ENCODE assay signal across 13 cellular contexts in the genomic region with DNA sequence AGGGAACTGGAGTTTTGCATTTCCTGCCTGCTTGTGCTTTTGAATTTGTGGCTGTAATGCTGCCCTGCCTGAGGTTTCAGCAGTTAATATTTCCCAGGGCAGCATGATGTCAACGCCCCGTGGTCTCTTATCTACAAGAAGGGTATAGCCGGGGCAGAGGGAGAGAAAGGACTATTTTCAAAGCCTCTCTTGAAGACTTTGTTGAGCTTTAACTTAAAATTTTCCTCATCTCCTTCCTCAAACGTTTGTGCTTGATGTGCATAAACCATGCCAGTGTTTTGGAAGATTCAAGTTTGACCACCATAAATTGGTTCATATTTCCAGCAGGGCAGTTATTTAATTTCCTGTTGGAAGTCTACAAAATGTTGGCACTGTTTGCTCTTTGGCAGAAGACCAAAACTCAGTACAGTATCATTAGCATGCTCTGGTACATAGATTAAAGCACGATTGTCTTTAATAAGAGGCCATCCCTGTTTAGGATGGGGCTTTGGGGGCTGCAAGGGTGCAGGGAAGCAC. TPM values are rescaled to one million over a fixed set of nuclear protein-coding genes. Genes with fewer than 3 reads are reported as not detected.
DNase-seq lines count a peak whose midpoint lies in the region; ATAC-seq and TF ChIP-seq lines count a peak whose summit lies in the region.
"Had no signal": no experiment of that assay in that cellular context is flagged by ENCODE, and none has a peak within 500 bp of the region (broad histone marks: within the 10 kb centered on the region; RNA-seq: fewer than 3 reads in every experiment).

No MANE protein-coding gene starts in this region.

- no peak overlapping the region for H2BK120ac ChIP-seq in mesenchymal stem cell (ENCODE audit: low read depth, low read length)

- no peak overlapping the region for H3K4ac ChIP-seq in mesenchymal stem cell (ENCODE audit: low read depth in 1 of 2, low read length in 2 of 2)

- peaks cover 23% of the 10 kb centered on the region for H3K79me1 ChIP-seq in mesenchymal stem cell (replicated peaks; ENCODE audit: low read length, poor library complexity, severe bottlenecking)

- H3K14ac ChIP-seq in mesenchymal stem cell (ENCODE audit: low read length in 2 of 2), result no peak overlapping the region

- no peak overlapping the region for H2BK15ac ChIP-seq in mesenchymal stem cell (ENCODE audit: low read depth, poor library complexity, severe bottlenecking)

- H3K23ac ChIP-seq in mesenchymal stem cell (ENCODE audit: low read length in 2 of 2), result no peak overlapping the region

- peak overlapping the region; percentile 88 for H3K27ac ChIP-seq in mesenchymal stem cell (ENCODE audit: low read length, poor library complexity, severe bottlenecking)
- H3K27ac ChIP-seq: gastroesophageal sphincter had no signal

- no peak overlapping the region for H4K8ac ChIP-seq in mesenchymal stem cell (ENCODE audit: low read length)

- H3K27me3 Mint-ChIP-seq in Calu3 (ENCODE audit: unreplicated experiment) (no peaks in the 10 kb centered on the region), WTC11 (ENCODE audit: low read depth) (no peaks in the 10 kb centered on the region)
- peaks cover 4% of the 10 kb centered on the region for H3K27me3 Mint-ChIP-seq in activated naive CD4-positive, alpha-beta T cell treated with anti-CD3 and anti-CD28 coated beads, Interleukin-2, amount 10 ng/mL, durations not matched to agents 7 days and 5 days
- H3K27me3 Mint-ChIP-seq in activated T-helper 1 cell treated with anti-CD3 and anti-CD28 coated beads, Interleukin-12 subunit alpha, Interleukin-12 subunit beta, Interleukin-2, Interleukin-4 antibody, amounts not matched to agents 30 ng/mL and 10 ng/mL and 1 ng/mL, durations not matched to agents 14 hours and 24 hours and 36 hours (ENCODE audit: insufficient read depth), result peaks cover 7% of the 10 kb centered on the region

- H3K4me3 Mint-ChIP-seq in Calu3 (ENCODE audit: low read depth, unreplicated experiment) (peak overlapping the region; percentile 53), WTC11 (no peak overlapping the region)
- no peak overlapping the region for H3K4me3 Mint-ChIP-seq in activated naive CD4-positive, alpha-beta T cell treated with anti-CD3 and anti-CD28 coated beads, Interleukin-2, amount 10 ng/mL, durations not matched to agents 7 days and 5 days
- H3K4me3 Mint-ChIP-seq in activated T-helper 1 cell treated with anti-CD3 and anti-CD28 coated beads, Interleukin-12 subunit alpha, Interleukin-12 subunit beta, Interleukin-2, Interleukin-4 antibody, amounts not matched to agents 30 ng/mL and 10 ng/mL and 1 ng/mL, durations not matched to agents 14 hours and 24 hours and 36 hours, result no peak overlapping the region
- H3K4me3 Mint-ChIP-seq: activated T-cell treated with anti-CD3 and anti-CD28 coated beads, Interleukin-2, amount 50 U/mL, for 24 hours; CD4-positive, CD25-positive, alpha-beta regulatory T cell had no signal

- H4K91ac ChIP-seq in mesenchymal stem cell (ENCODE audit: low read length), result no peak overlapping the region

- WGBS in mesenchymal stem cell, result 56% methylated on average over 5 of the region's 5 CpGs

- CTCF ChIA-PET in Calu3 (lab: Charles Lee) (interaction anchor here (1.5 kb wide), 1 partner anchor 79 kb away, joined by 4 read pairs; no protein-coding TSS in a partner anchor), WTC11 (lab: Charles Lee) (no interaction called here)
- CTCF ChIA-PET in activated naive CD4-positive, alpha-beta T cell treated with anti-CD3 and anti-CD28 coated beads, Interleukin-2, amount 10 ng/mL, durations not matched to agents 7 days and 5 days (lab: Charles Lee), result no interaction called here

- no peak overlapping the region for H2AFZ ChIP-seq in mesenchymal stem cell (ENCODE audit: low read depth, low read length)

- TF ChIP-seq CTCF in Calu3 (IDR thresholded peaks at IDR 0.05; ENCODE audit: unreplicated experiment) (no peak), WTC11 (IDR thresholded peaks at IDR 0.05) (no peak)

- peak overlapping the region; percentile 78 for H2AK5ac ChIP-seq in mesenchymal stem cell (ENCODE audit: low read length, severe bottlenecking)

- H3K27ac Mint-ChIP-seq in Calu3 (ENCODE audit: unreplicated experiment) (peak overlapping the region; percentile 51), WTC11 (peak overlapping the region; percentile 96; the same call in 1 of the 2 replicates)
- H3K27ac Mint-ChIP-seq in activated naive CD4-positive, alpha-beta T cell treated with anti-CD3 and anti-CD28 coated beads, Interleukin-2, amount 10 ng/mL, durations not matched to agents 7 days and 5 days, result no peak overlapping the region
- H3K27ac Mint-ChIP-seq in activated T-helper 1 cell treated with anti-CD3 and anti-CD28 coated beads, Interleukin-12 subunit alpha, Interleukin-12 subunit beta, Interleukin-2, Interleukin-4 antibody, amounts not matched to agents 30 ng/mL and 10 ng/mL and 1 ng/mL, durations not matched to agents 14 hours and 24 hours and 36 hours, result no peak overlapping the region
- H3K27ac Mint-ChIP-seq: activated T-cell treated with anti-CD3 and anti-CD28 coated beads, Interleukin-2, amount 50 U/mL, for 24 hours; CD4-positive, CD25-positive, alpha-beta regulatory T cell had no signal

- no peak overlapping the region for H2BK12ac ChIP-seq in mesenchymal stem cell (ENCODE audit: low read length in 2 of 2)

- POLR2A ChIA-PET in WTC11 (lab: Charles Lee), result no interaction called here

- H3K36me3 Mint-ChIP-seq in Calu3 (ENCODE audit: insufficient read depth, unreplicated experiment) (peaks cover 6% of the 10 kb centered on the region), WTC11 (peaks cover 42% of the 10 kb centered on the region)
- no peaks in the 10 kb centered on the region for H3K36me3 Mint-ChIP-seq in activated naive CD4-positive, alpha-beta T cell treated with anti-CD3 and anti-CD28 coated beads, Interleukin-2, amount 10 ng/mL, durations not matched to agents 7 days and 5 days
- no peaks in the 10 kb centered on the region for H3K36me3 Mint-ChIP-seq in activated T-helper 1 cell treated with anti-CD3 and anti-CD28 coated beads, Interleukin-12 subunit alpha, Interleukin-12 subunit beta, Interleukin-2, Interleukin-4 antibody, amounts not matched to agents 30 ng/mL and 10 ng/mL and 1 ng/mL, durations not matched to agents 14 hours and 24 hours and 36 hours (ENCODE audit: low read depth)
- H3K36me3 Mint-ChIP-seq: CD4-positive, CD25-positive, alpha-beta regulatory T cell had no signal

- H3K4me2 ChIP-seq in mesenchymal stem cell (ENCODE audit: low read length, poor library complexity, severe bottlenecking), result peak overlapping the region; percentile 32

- peaks cover 0 to 4% of the 10 kb centered on the region in 2 experiments for H3K36me3 ChIP-seq in mesenchymal stem cell (ENCODE audit: control insufficient read depth in 1 of 2, insufficient read depth in 2 of 2, low read depth in 1 of 2, low read length in 2 of 2)
- H3K36me3 ChIP-seq: gastroesophageal sphincter had no signal

- H3K4me1 Mint-ChIP-seq in Calu3 (ENCODE audit: low read depth, unreplicated experiment) (peaks cover 87% of the 10 kb centered on the region), WTC11 (peaks cover 56% of the 10 kb centered on the region)
- no peaks in the 10 kb centered on the region for H3K4me1 Mint-ChIP-seq in activated naive CD4-positive, alpha-beta T cell treated with anti-CD3 and anti-CD28 coated beads, Interleukin-2, amount 10 ng/mL, durations not matched to agents 7 days and 5 days
- H3K4me1 Mint-ChIP-seq in activated T-helper 1 cell treated with anti-CD3 and anti-CD28 coated beads, Interleukin-12 subunit alpha, Interleukin-12 subunit beta, Interleukin-2, Interleukin-4 antibody, amounts not matched to agents 30 ng/mL and 10 ng/mL and 1 ng/mL, durations not matched to agents 14 hours and 24 hours and 36 hours (ENCODE audit: low read depth), result no peaks in the 10 kb centered on the region
- H3K4me1 Mint-ChIP-seq: CD4-positive, CD25-positive, alpha-beta regulatory T cell had no signal

- no peaks in the 10 kb centered on the region for H3K27me3 ChIP-seq in mesenchymal stem cell (ENCODE audit: control insufficient read depth in 1 of 2, insufficient read depth in 1 of 2, low read length in 2 of 2)
- H3K27me3 ChIP-seq: gastroesophageal sphincter had no signal

- H3K9me3 Mint-ChIP-seq in Calu3 (ENCODE audit: low read depth, unreplicated experiment) (no peaks in the 10 kb centered on the region), WTC11 (peaks cover 28% of the 10 kb centered on the region)
- no peaks in the 10 kb centered on the region for H3K9me3 Mint-ChIP-seq in activated naive CD4-positive, alpha-beta T cell treated with anti-CD3 and anti-CD28 coated beads, Interleukin-2, amount 10 ng/mL, durations not matched to agents 7 days and 5 days
- H3K9me3 Mint-ChIP-seq in activated T-helper 1 cell treated with anti-CD3 and anti-CD28 coated beads, Interleukin-12 subunit alpha, Interleukin-12 subunit beta, Interleukin-2, Interleukin-4 antibody, amounts not matched to agents 30 ng/mL and 10 ng/mL and 1 ng/mL, durations not matched to agents 14 hours and 24 hours and 36 hours, result no peaks in the 10 kb centered on the region

- no peak overlapping the region for H3K9ac ChIP-seq in mesenchymal stem cell (ENCODE audit: low read length)

- H3K4me3 ChIP-seq in mesenchymal stem cell (ENCODE audit: insufficient read depth in 1 of 2, low read depth in 1 of 2, low read length in 2 of 2), result no peak overlapping the region
- H3K4me3 ChIP-seq: gastroesophageal sphincter, GM12878 had no signal

- BruUV-seq in Calu3 (replicated peaks; lab: Mats Ljungman, UMichigan), result no TSS peak

- no peak overlapping the region for H3K18ac ChIP-seq in mesenchymal stem cell (ENCODE audit: low read depth in 1 of 2, low read length in 2 of 2)

- H2BK5ac ChIP-seq in mesenchymal stem cell (ENCODE audit: low read depth, low read length, poor library complexity, severe bottlenecking), result no peak overlapping the region

- no peaks in the 10 kb centered on the region for H3K9me3 ChIP-seq in mesenchymal stem cell (ENCODE audit: control insufficient read depth, low read length)
- H3K9me3 ChIP-seq: gastroesophageal sphincter had no signal

- ATAC-seq in WTC11, result peak; percentile 23; the same call in 1 of the 2 replicates
- ATAC-seq: gastroesophageal sphincter, GM12878, HepG2 had no signal

- intact Hi-C loops in Calu3 (cut with micrococcal nuclease; ENCODE audit: unreplicated experiment), result loop anchor here (2.0 to 5.0 kb wide), 2 partner anchors 60 to 102 kb away; no protein-coding TSS in a partner anchor
- intact Hi-C loops in activated T-helper 1 cell treated with anti-CD3 and anti-CD28 coated beads, Interleukin-12 subunit alpha, Interleukin-12 subunit beta, Interleukin-2, Interleukin-4 antibody, amounts not matched to agents 30 ng/mL and 10 ng/mL and 1 ng/mL, durations not matched to agents 14 hours and 24 hours and 36 hours (cut with micrococcal nuclease), result no loop called here

- peaks cover 21% of the 10 kb centered on the region for H3K4me1 ChIP-seq in mesenchymal stem cell (ENCODE audit: control insufficient read depth, insufficient read depth, low read depth, low read length)

- peak; percentile 65 for DNase-seq in Calu3
- DNase-seq in NCI-H1105 (lab: John Stamatoyannopoulos, UW), result peak; percentile 74
- DNase-seq in WTC11 (ENCODE audit: low spot score), result no peak
- DNase-seq in mesenchymal stem cell, result peak; percentile 40
- DNase-seq in activated naive CD4-positive, alpha-beta T cell treated with anti-CD3 and anti-CD28 coated beads, Interleukin-2, amount 10 ng/mL, durations not matched to agents 7 days and 5 days, result no peak
- DNase-seq in NCI-H1048 (lab: John Stamatoyannopoulos, UW), result no peak
- DNase-seq in activated T-helper 1 cell treated with anti-CD3 and anti-CD28 coated beads, Interleukin-12 subunit alpha, Interleukin-12 subunit beta, Interleukin-2, Interleukin-4 antibody, amounts not matched to agents 30 ng/mL and 10 ng/mL and 1 ng/mL, durations not matched to agents 14 hours and 24 hours and 36 hours (ENCODE audit: low spot score), result no peak
- no peak for DNase-seq in NCI-H1930 (lab: John Stamatoyannopoulos, UW)
- DNase-seq: activated T-cell treated with anti-CD3 and anti-CD28 coated beads, Interleukin-2, amount 50 U/mL, for 24 hours; CD4-positive, CD25-positive, alpha-beta regulatory T cell had no signal

RNA-seq across cellular contexts. Expression of a gene that starts 43.4 kb away (rescaled TPM):
- total RNA-seq in Calu3 (2022) (24.5 and 33.8 TPM in 2 replicates), WTC11 (2021) (54.6 to 56.3 TPM (median 55.2 TPM) in 3 replicates)
- polyA plus RNA-seq in mesenchymal stem cell (2013, experiment 1 of 2), result 17.0 TPM
- polyA plus RNA-seq in mesenchymal stem cell (2013, experiment 2 of 2), result 16.8 TPM
- total RNA-seq in activated T-helper 1 cell treated with anti-CD3 and anti-CD28 coated beads, Interleukin-12 subunit alpha, Interleukin-12 subunit beta, Interleukin-2, Interleukin-4 antibody, amounts not matched to agents 30 ng/mL and 10 ng/mL and 1 ng/mL, durations not matched to agents 14 hours and 24 hours and 36 hours, result 0.05 TPM in 1 of 2 replicates, not detected in the other
- total RNA-seq: CD4-positive, CD25-positive, alpha-beta regulatory T cell had no signal
- polyA plus RNA-seq: CD4-positive, CD25-positive, alpha-beta regulatory T cell had no signal

Comparison
In these comparisons a context has a peak if more than half of its experiments do, and no peak if none do; other contexts are left out.
1. DNase-seq: peak in Calu3 (single experiment), NCI-H1105 (single experiment) and mesenchymal stem cell (single experiment); none in WTC11 (single experiment), activated naive CD4-positive, alpha-beta T cell treated with anti-CD3 and anti-CD28 coated beads, Interleukin-2, amount 10 ng/mL, durations not matched to agents 7 days and 5 days (single experiment), NCI-H1048 (single experiment), activated T-helper 1 cell treated with anti-CD3 and anti-CD28 coated beads, Interleukin-12 subunit alpha, Interleukin-12 subunit beta, Interleukin-2, Interleukin-4 antibody, amounts not matched to agents 30 ng/mL and 10 ng/mL and 1 ng/mL, durations not matched to agents 14 hours and 24 hours and 36 hours (single experiment) and NCI-H1930 (0 of 2).
2. H3K27ac Mint-ChIP-seq: peak in Calu3 (single experiment) and WTC11 (single experiment); none in activated naive CD4-positive, alpha-beta T cell treated with anti-CD3 and anti-CD28 coated beads, Interleukin-2, amount 10 ng/mL, durations not matched to agents 7 days and 5 days (single experiment) and activated T-helper 1 cell treated with anti-CD3 and anti-CD28 coated beads, Interleukin-12 subunit alpha, Interleukin-12 subunit beta, Interleukin-2, Interleukin-4 antibody, amounts not matched to agents 30 ng/mL and 10 ng/mL and 1 ng/mL, durations not matched to agents 14 hours and 24 hours and 36 hours (single experiment).
3. RNA of a gene that starts 43.4 kb away (total RNA-seq): 54.6 to 56.3 TPM in WTC11 and 24.5 to 33.8 TPM in Calu3; 0.05 TPM in activated T-helper 1 cell treated with anti-CD3 and anti-CD28 coated beads, Interleukin-12 subunit alpha, Interleukin-12 subunit beta, Interleukin-2, Interleukin-4 antibody, amounts not matched to agents 30 ng/mL and 10 ng/mL and 1 ng/mL, durations not matched to agents 14 hours and 24 hours and 36 hours; every median in the first group is over 10 times any median in the second.